In the genomic region with DNA sequence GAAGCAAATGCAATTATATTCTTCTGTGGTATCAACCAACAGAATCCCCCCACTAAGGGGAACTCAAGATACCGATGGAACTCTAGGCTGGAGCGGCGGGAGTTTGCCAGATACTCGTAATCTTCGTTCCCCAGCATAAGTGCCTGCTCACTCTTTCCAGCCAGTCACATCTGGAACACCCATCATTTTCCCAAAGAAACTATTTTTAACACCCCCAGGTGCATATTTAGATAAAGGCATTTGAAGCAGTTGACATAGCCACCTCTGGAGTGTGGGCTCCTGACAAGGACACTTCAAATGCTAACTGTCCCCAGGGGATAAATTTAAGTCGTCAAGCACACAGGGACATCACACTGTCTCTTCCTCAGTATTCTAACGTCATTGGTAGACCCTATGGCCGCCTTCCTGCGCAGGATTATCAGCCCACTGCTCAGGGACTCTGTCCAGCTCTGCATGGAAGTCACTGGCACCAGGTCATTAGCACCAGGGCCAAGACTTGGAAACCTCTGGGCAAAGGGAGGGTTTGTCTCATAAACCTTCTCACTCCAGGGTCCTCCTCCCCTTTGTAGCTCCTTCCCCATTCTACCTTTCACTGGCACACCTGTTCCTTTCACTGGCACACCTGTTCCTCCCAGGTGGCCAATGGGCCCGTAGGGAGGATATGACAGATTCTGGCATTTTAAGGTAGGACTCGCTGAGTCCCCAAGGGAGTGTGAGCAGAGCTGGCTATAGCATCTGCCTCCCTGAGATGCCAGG, we compare ENCODE assay signal across 8 cellular contexts. TPM values are rescaled to one million over a fixed set of nuclear protein-coding genes. Genes with fewer than 3 reads are reported as not detected.
DNase-seq lines count a peak whose midpoint lies in the region; ATAC-seq and TF ChIP-seq lines count a peak whose summit lies in the region.

No MANE protein-coding gene starts in this region.

- H3K4me1 ChIP-seq in iPS-20b (ENCODE audit: insufficient read depth, low read length), result peaks cover 31% of the 10 kb centered on the region
- H3K4me1 ChIP-seq in thymus (ENCODE audit: control insufficient read depth, insufficient read depth, low read length), result no peaks in the 10 kb centered on the region

- no peaks in the 10 kb centered on the region for H3K36me3 Mint-ChIP-seq in activated CD4-positive, alpha-beta T cell treated with anti-CD3 and anti-CD28 coated beads for 36 hours (ENCODE audit: low read depth)
- no peaks in the 10 kb centered on the region for H3K36me3 Mint-ChIP-seq in activated T-helper 17 cell treated with anti-CD3 and anti-CD28 coated beads, Interleukin-2, amount 50 U/mL, for 72 hours (ENCODE audit: low read depth)

- TF ChIP-seq CTCF in GM13976 (IDR thresholded peaks at IDR 0.05; ENCODE audit: borderline replicate concordance, control extremely low read depth, extremely low read depth, insufficient read depth, missing control alignments), result no peak

- in situ Hi-C loops in GM13976 (cut with MboI; ENCODE audit: low sequenced_read_pairs, unreplicated experiment), result no loop called here

- H3K9me3 ChIP-seq in iPS-20b (ENCODE audit: insufficient read depth, low read depth, low read length) (no peaks in the 10 kb centered on the region), thymus (ENCODE audit: control insufficient read depth) (no peaks in the 10 kb centered on the region)

- peak overlapping the region; percentile 81 for H3K4me3 Mint-ChIP-seq in activated CD4-positive, alpha-beta T cell treated with anti-CD3 and anti-CD28 coated beads for 36 hours
- H3K4me3 Mint-ChIP-seq in activated T-helper 17 cell treated with anti-CD3 and anti-CD28 coated beads, Interleukin-2, amount 50 U/mL, for 72 hours, result peak overlapping the region; percentile 63

- H3K9ac ChIP-seq in iPS-20b (ENCODE audit: low read depth, low read length), result peak overlapping the region; percentile 46; the same call in 1 of the 2 replicates

- no peak for DNase-seq in activated CD4-positive, alpha-beta T cell treated with anti-CD3 and anti-CD28 coated beads for 36 hours
- DNase-seq in activated CD4-positive, alpha-beta T cell treated with anti-CD3 and anti-CD28 coated beads, Interleukin-2, amount 50 U/mL, for 48 hours, result no peak
- no peak for DNase-seq in GM13976 (ENCODE audit: low spot score)
- DNase-seq in activated CD4-positive, CD25-positive, alpha-beta regulatory T cell treated with anti-CD3 and anti-CD28 coated beads, Interleukin-2, amount 50 U/mL, for 72 hours, result no peak

- no peaks in the 10 kb centered on the region for H3K27me3 Mint-ChIP-seq in activated CD4-positive, alpha-beta T cell treated with anti-CD3 and anti-CD28 coated beads for 36 hours
- no peaks in the 10 kb centered on the region for H3K27me3 Mint-ChIP-seq in activated T-helper 17 cell treated with anti-CD3 and anti-CD28 coated beads, Interleukin-2, amount 50 U/mL, for 72 hours

- H3K4me3 ChIP-seq in iPS-20b (ENCODE audit: low read length) (peak overlapping the region; percentile 70), thymus (ENCODE audit: low read length) (peak overlapping the region; percentile 55)

- POLR2A ChIA-PET in activated CD4-positive, alpha-beta T cell treated with anti-CD3 and anti-CD28 coated beads for 36 hours (lab: Charles Lee), result interaction anchor here (0.6 to 3.6 kb wide), 6 partner anchors 9 to 112 kb away, joined by 3 to 11 read pairs (median 4); a partner anchor contains a TSS

- H3K27ac ChIP-seq in iPS-20b (ENCODE audit: low read length) (no peak overlapping the region), thymus (ENCODE audit: low read depth) (peak overlapping the region; percentile 77)

- H3K36me3 ChIP-seq in iPS-20b (ENCODE audit: insufficient read depth, low read depth, low read length), result no peaks in the 10 kb centered on the region
- no peaks in the 10 kb centered on the region for H3K36me3 ChIP-seq in thymus (ENCODE audit: control insufficient read depth, insufficient read depth)

- intact Hi-C loops in activated CD4-positive, alpha-beta T cell treated with anti-CD3 and anti-CD28 coated beads for 36 hours (cut with DNase I, micrococcal nuclease), result no loop called here

- ATAC-seq in activated CD4-positive, alpha-beta T cell treated with anti-CD3 and anti-CD28 coated beads for 36 hours, result no peak
- ATAC-seq in activated T-helper 17 cell treated with anti-CD3 and anti-CD28 coated beads, Interleukin-2, amount 50 U/mL, for 72 hours (replicated peaks), result no peak
- ATAC-seq in HG03571 (IDR thresholded peaks at IDR 0.05; ENCODE audit: unreplicated experiment), result no peak

- peaks cover 9% of the 10 kb centered on the region for H3K4me1 Mint-ChIP-seq in activated CD4-positive, alpha-beta T cell treated with anti-CD3 and anti-CD28 coated beads for 36 hours
- H3K4me1 Mint-ChIP-seq in activated T-helper 17 cell treated with anti-CD3 and anti-CD28 coated beads, Interleukin-2, amount 50 U/mL, for 72 hours, result peaks cover 10% of the 10 kb centered on the region

- H3K9me3 Mint-ChIP-seq in activated CD4-positive, alpha-beta T cell treated with anti-CD3 and anti-CD28 coated beads for 36 hours (ENCODE audit: low read depth), result no peaks in the 10 kb centered on the region
- H3K9me3 Mint-ChIP-seq in activated T-helper 17 cell treated with anti-CD3 and anti-CD28 coated beads, Interleukin-2, amount 50 U/mL, for 72 hours, result no peaks in the 10 kb centered on the region

- H3K27ac Mint-ChIP-seq in activated CD4-positive, alpha-beta T cell treated with anti-CD3 and anti-CD28 coated beads for 36 hours, result no peak overlapping the region
- no peak overlapping the region for H3K27ac Mint-ChIP-seq in activated T-helper 17 cell treated with anti-CD3 and anti-CD28 coated beads, Interleukin-2, amount 50 U/mL, for 72 hours

- 66% methylated on average over 11 of the region's 11 CpGs for WGBS in thymus

- CTCF ChIA-PET in activated CD4-positive, alpha-beta T cell treated with anti-CD3 and anti-CD28 coated beads for 36 hours (lab: Charles Lee), result interaction anchor here (0.6 to 2.5 kb wide), 11 partner anchors 10 to 275 kb away, joined by 3 to 16 read pairs (median 4); no protein-coding TSS in a partner anchor

- H3K27me3 ChIP-seq in iPS-20b (ENCODE audit: insufficient read depth, low read length) (peaks cover 23% of the 10 kb centered on the region), thymus (ENCODE audit: control insufficient read depth, insufficient read depth) (no peaks in the 10 kb centered on the region)

RNA-seq across cellular contexts. Expression of a gene that starts 48.8 kb away (rescaled TPM):
- 100 to 1,000 TPM; 176 to 275 TPM for total RNA-seq in activated CD4-positive, alpha-beta T cell treated with anti-CD3 and anti-CD28 coated beads for 36 hours
- 100 to 1,000 TPM; 222 to 316 TPM for total RNA-seq in activated T-helper 17 cell treated with anti-CD3 and anti-CD28 coated beads, Interleukin-2, amount 50 U/mL, for 72 hours
- polyA plus RNA-seq in thymus, result 1,694 TPM
